ENCODE assay signal across 15 cellular contexts in genomic region chr1:211333906-211334305, GRCh38. TPM values are rescaled to one million over a fixed set of nuclear protein-coding genes. Genes with fewer than 3 reads are reported as not detected.
DNase-seq lines count a peak whose midpoint lies in the region; ATAC-seq lines count a peak whose summit lies in the region.
"Had no signal": no experiment of that assay in that cellular context is flagged by ENCODE, and none has a peak within 500 bp of the region (broad histone marks: within the 10 kb centered on the region; RNA-seq: fewer than 3 reads in every experiment).

No MANE protein-coding gene starts in this region.

- no peaks in the 10 kb centered on the region for H3K9me3 Mint-ChIP-seq in activated T-helper 1 cell treated with anti-CD3 and anti-CD28 coated beads, Interleukin-12 subunit alpha, Interleukin-12 subunit beta, Interleukin-2, Interleukin-4 antibody, amounts not matched to agents 30 ng/mL and 10 ng/mL and 1 ng/mL, durations not matched to agents 14 hours and 24 hours and 36 hours
- no peaks in the 10 kb centered on the region for H3K9me3 Mint-ChIP-seq in naive thymus-derived CD4-positive, alpha-beta T cell
- H3K9me3 Mint-ChIP-seq: nephron had no signal

- POLR2A ChIA-PET in naive thymus-derived CD4-positive, alpha-beta T cell (lab: Charles Lee) = interaction anchor here (1.1 kb wide), 1 partner anchor 10 kb away, joined by 4 read pairs; no protein-coding TSS in a partner anchor

- CTCF ChIA-PET in naive thymus-derived CD4-positive, alpha-beta T cell (lab: Charles Lee) = no interaction called here

- no peak overlapping the region for H3K4me3 ChIP-seq in naive thymus-derived CD4-positive, alpha-beta T cell (ENCODE audit: low read length)
- H3K4me3 ChIP-seq: ascending aorta had no signal

- no peak overlapping the region for H3K4me3 Mint-ChIP-seq in activated T-helper 1 cell treated with anti-CD3 and anti-CD28 coated beads, Interleukin-12 subunit alpha, Interleukin-12 subunit beta, Interleukin-2, Interleukin-4 antibody, amounts not matched to agents 30 ng/mL and 10 ng/mL and 1 ng/mL, durations not matched to agents 14 hours and 24 hours and 36 hours
- peak overlapping the region in 2 of 10 donors; percentile 3 to 22 for H3K4me3 Mint-ChIP-seq in naive thymus-derived CD4-positive, alpha-beta T cell
- H3K4me3 Mint-ChIP-seq: nephron had no signal

- intact Hi-C loops in activated T-helper 1 cell treated with anti-CD3 and anti-CD28 coated beads, Interleukin-12 subunit alpha, Interleukin-12 subunit beta, Interleukin-2, Interleukin-4 antibody, amounts not matched to agents 30 ng/mL and 10 ng/mL and 1 ng/mL, durations not matched to agents 14 hours and 24 hours and 36 hours (cut with micrococcal nuclease) = no loop called here
- intact Hi-C loops in naive thymus-derived CD4-positive, alpha-beta T cell (cut with micrococcal nuclease) = loop anchor here in 1 of 2 donors (2.0 kb wide), 1 partner anchor 17 kb away; no protein-coding TSS in a partner anchor

- H3K4me1 Mint-ChIP-seq in activated T-helper 1 cell treated with anti-CD3 and anti-CD28 coated beads, Interleukin-12 subunit alpha, Interleukin-12 subunit beta, Interleukin-2, Interleukin-4 antibody, amounts not matched to agents 30 ng/mL and 10 ng/mL and 1 ng/mL, durations not matched to agents 14 hours and 24 hours and 36 hours (ENCODE audit: low read depth) = peaks cover 90% of the 10 kb centered on the region
- H3K4me1 Mint-ChIP-seq in naive thymus-derived CD4-positive, alpha-beta T cell = peaks cover 78 to 97% (median 90%) of the 10 kb centered on the region in 7 donors

- H3K36me3 ChIP-seq in naive thymus-derived CD4-positive, alpha-beta T cell (ENCODE audit: control insufficient read depth in 2 of 3, insufficient read depth in 3 of 3, low read length in 3 of 3) = no peaks in the 10 kb centered on the region

- H3K27me3 Mint-ChIP-seq in activated T-helper 1 cell treated with anti-CD3 and anti-CD28 coated beads, Interleukin-12 subunit alpha, Interleukin-12 subunit beta, Interleukin-2, Interleukin-4 antibody, amounts not matched to agents 30 ng/mL and 10 ng/mL and 1 ng/mL, durations not matched to agents 14 hours and 24 hours and 36 hours (ENCODE audit: insufficient read depth) = no peaks in the 10 kb centered on the region
- no peaks in the 10 kb centered on the region for H3K27me3 Mint-ChIP-seq in naive thymus-derived CD4-positive, alpha-beta T cell

- H3K27ac Mint-ChIP-seq in activated T-helper 1 cell treated with anti-CD3 and anti-CD28 coated beads, Interleukin-12 subunit alpha, Interleukin-12 subunit beta, Interleukin-2, Interleukin-4 antibody, amounts not matched to agents 30 ng/mL and 10 ng/mL and 1 ng/mL, durations not matched to agents 14 hours and 24 hours and 36 hours = peak overlapping the region; percentile 1
- H3K27ac Mint-ChIP-seq in naive thymus-derived CD4-positive, alpha-beta T cell = peak overlapping the region; percentile 41 to 97 (median 84)
- H3K27ac Mint-ChIP-seq: nephron had no signal

- no peak for ATAC-seq in naive thymus-derived CD4-positive, alpha-beta T cell
- ATAC-seq in HG03280 (IDR thresholded peaks at IDR 0.05; ENCODE audit: unreplicated experiment) = no peak
- ATAC-seq: HCT116 had no signal

- H3K36me3 Mint-ChIP-seq in activated T-helper 1 cell treated with anti-CD3 and anti-CD28 coated beads, Interleukin-12 subunit alpha, Interleukin-12 subunit beta, Interleukin-2, Interleukin-4 antibody, amounts not matched to agents 30 ng/mL and 10 ng/mL and 1 ng/mL, durations not matched to agents 14 hours and 24 hours and 36 hours (ENCODE audit: low read depth) = peaks cover 49% of the 10 kb centered on the region
- H3K36me3 Mint-ChIP-seq in naive thymus-derived CD4-positive, alpha-beta T cell = peaks cover 0 to 21% (median 9%) of the 10 kb centered on the region in 5 donors

- peaks cover 78 to 80% of the 10 kb centered on the region in 2 donors for H3K4me1 ChIP-seq in naive thymus-derived CD4-positive, alpha-beta T cell (ENCODE audit: control insufficient read depth in 2 of 2, insufficient read depth in 2 of 2, low read length in 2 of 2)

- H3K27me3 ChIP-seq in naive thymus-derived CD4-positive, alpha-beta T cell (ENCODE audit: control insufficient read depth in 2 of 2, insufficient read depth in 2 of 2, low read length in 2 of 2) = no peaks in the 10 kb centered on the region
- H3K27me3 ChIP-seq: ascending aorta had no signal

- DNase-seq in NCI-H526 (lab: John Stamatoyannopoulos, UW) = peak; percentile 34 to 42
- DNase-seq in NCI-H526 treated with DMSO at 0.1 percent for 48 hours (lab: John Stamatoyannopoulos, UW) = no peak
- DNase-seq in HT-29 (ENCODE audit: low spot score) = peak; percentile 73
- DNase-seq in activated T-helper 1 cell treated with anti-CD3 and anti-CD28 coated beads, Interleukin-12 subunit alpha, Interleukin-12 subunit beta, Interleukin-2, Interleukin-4 antibody, amounts not matched to agents 30 ng/mL and 10 ng/mL and 1 ng/mL, durations not matched to agents 14 hours and 24 hours and 36 hours (ENCODE audit: low spot score) = no peak
- no peak for DNase-seq in naive thymus-derived CD4-positive, alpha-beta T cell
- no peak for DNase-seq in NCI-H510A (lab: John Stamatoyannopoulos, UW)
- no peak for DNase-seq in germinal center (ENCODE audit: low spot score)
- DNase-seq: activated T-cell treated with anti-CD3 and anti-CD28 coated beads, Interleukin-2, amount 50 U/mL, for 1 hour; NCI-H1092 treated with DMSO at 0.1 percent for 48 hours; substantia nigra had no signal

- H3K27ac ChIP-seq in naive thymus-derived CD4-positive, alpha-beta T cell (ENCODE audit: low read depth, low read length) = peak overlapping the region; percentile 27
- H3K27ac ChIP-seq: 22Rv1, ascending aorta had no signal

- H3K9me3 ChIP-seq in naive thymus-derived CD4-positive, alpha-beta T cell (ENCODE audit: control insufficient read depth in 2 of 3, low read length in 3 of 3) = no peaks in the 10 kb centered on the region
- H3K9me3 ChIP-seq: ascending aorta had no signal

RNA-seq across cellular contexts. Expression of gene TRAF5, which starts 7.3 kb away (rescaled TPM):
- total RNA-seq in HT-29 (2014; rRNA removed; shearing (Covaris generic)) = 9.4 and 10.5 TPM in 2 replicates
- 54.3 and 57.2 TPM in 2 replicates for total RNA-seq in activated T-helper 1 cell treated with anti-CD3 and anti-CD28 coated beads, Interleukin-12 subunit alpha, Interleukin-12 subunit beta, Interleukin-2, Interleukin-4 antibody, amounts not matched to agents 30 ng/mL and 10 ng/mL and 1 ng/mL, durations not matched to agents 14 hours and 24 hours and 36 hours
- 10 to 100 TPM; 36.2 to 72.2 (median 55.8) TPM for total RNA-seq in naive thymus-derived CD4-positive, alpha-beta T cell
- 10 to 100 TPM; 19.1 to 29.0 TPM for polyA plus RNA-seq in naive thymus-derived CD4-positive, alpha-beta T cell

Comparison
In these comparisons a context has a peak if more than half of its experiments do, and no peak if none do; other contexts are left out.
1. DNase-seq: peak in NCI-H526 (2 of 2) and HT-29 (single experiment); none in NCI-H526 treated with DMSO at 0.1 percent for 48 hours (single experiment), activated T-helper 1 cell treated with anti-CD3 and anti-CD28 coated beads, Interleukin-12 subunit alpha, Interleukin-12 subunit beta, Interleukin-2, Interleukin-4 antibody, amounts not matched to agents 30 ng/mL and 10 ng/mL and 1 ng/mL, durations not matched to agents 14 hours and 24 hours and 36 hours (single experiment), naive thymus-derived CD4-positive, alpha-beta T cell (0 of 9), NCI-H510A (single experiment) and germinal center (single experiment).